1 cellular context compared by ENCODE assay signal in the genomic region with DNA sequence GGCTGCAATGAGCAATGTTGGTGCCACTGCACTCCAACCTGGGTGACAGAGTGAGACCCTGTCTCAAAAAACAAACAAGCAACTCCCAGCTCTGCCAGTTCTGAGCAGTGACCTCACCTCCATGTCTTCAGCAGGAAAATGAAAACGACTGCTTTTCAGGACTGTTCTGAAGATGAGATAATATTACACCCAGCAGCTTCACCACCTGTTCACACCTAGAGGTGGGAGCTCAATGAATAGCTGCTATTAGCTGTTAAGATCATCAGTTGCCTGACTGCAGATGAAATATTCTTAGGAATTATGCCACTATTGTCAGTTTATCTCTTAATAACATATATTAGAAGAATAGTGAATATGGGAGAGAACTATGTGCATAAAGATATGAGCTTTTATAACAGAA.
A peak's percentile ranks its signal among the peaks of the same experiment; 100 is the strongest.
TF ChIP-seq lines count a peak whose summit lies in the region.

No MANE protein-coding gene starts in this region.

TF ChIP-seq in HepG2, 621 proteins besides CTCF, POLR2A, EP300 and RAD21:
- TF ChIP-seq CCAR2 (optimal IDR thresholded peaks at IDR 0.05; ENCODE audit: low read depth, low read length) (no peak), TAF1 (CRISPR knock-in tag; IDR thresholded peaks at IDR 0.05) (no peak), ZNF770 (CRISPR knock-in tag; IDR thresholded peaks at IDR 0.05) (0 out of 2 replicates have a peak, but pooled peaks have one; percentile 0), KLF11 (CRISPR knock-in tag; IDR thresholded peaks at IDR 0.05) (no peak)
